Comparison of ENCODE assay signal across 15 cellular contexts in genomic region chr4:13535708-13536361, GRCh38. TPM values are rescaled to one million over a fixed set of nuclear protein-coding genes. Genes with fewer than 3 reads are reported as not detected.
DNase-seq lines count a peak whose midpoint lies in the region; TF ChIP-seq lines count a peak whose summit lies in the region.
"Had no signal": no experiment of that assay in that cellular context is flagged by ENCODE, and none has a peak within 500 bp of the region (broad histone marks: within the 10 kb centered on the region; RNA-seq: fewer than 3 reads in every experiment).

No MANE protein-coding gene starts in this region.

- H3K9ac ChIP-seq in HUES6 (ENCODE audit: low read length), result no peak overlapping the region

- H3K27ac ChIP-seq in HUES6 (ENCODE audit: low read depth, low read length) (no peak overlapping the region), esophagus squamous epithelium (no peak overlapping the region)
- H3K27ac ChIP-seq: SK-N-MC, skin epidermis, thyroid gland had no signal

- TF ChIP-seq CTCF in esophagus squamous epithelium (IDR thresholded peaks at IDR 0.05), result no peak

- WGBS in esophagus squamous epithelium, 2 donors, result 4 to 7% methylated on average over 21 to 32 of the region's 39 CpGs

- H3K4me3 ChIP-seq in HUES6 (ENCODE audit: low read depth, low read length) (peak overlapping the region; percentile 44), esophagus squamous epithelium (no peak overlapping the region)
- H3K4me3 ChIP-seq: SK-N-MC, skin epidermis, thyroid gland had no signal

- no peaks in the 10 kb centered on the region for H3K9me3 ChIP-seq in HUES6 (ENCODE audit: control insufficient read depth, insufficient read depth, low read depth, low read length)
- no peaks in the 10 kb centered on the region for H3K9me3 ChIP-seq in esophagus squamous epithelium
- H3K9me3 ChIP-seq: thyroid gland had no signal

- no peak for TF ChIP-seq POLR2A in esophagus squamous epithelium (IDR thresholded peaks at IDR 0.05)

- DNase-seq in NCI-H1417 (lab: John Stamatoyannopoulos, UW), result peak in 2 of 3 experiments; percentile 4 to 19
- DNase-seq in NCI-H1417 treated with DMSO at 0.1 percent for 48 hours (lab: John Stamatoyannopoulos, UW), result no peak
- peak; percentile 61 for DNase-seq in ecto neural progenitor cell (ENCODE audit: low spot score)
- peak; percentile 75 for DNase-seq in posterior vena cava (ENCODE audit: low spot score)
- DNase-seq in OCI-M2 (lab: John Stamatoyannopoulos, UW; ENCODE audit: unreplicated experiment), result no peak
- DNase-seq in NCI-H1092 treated with DMSO at 0.1 percent for 48 hours (lab: John Stamatoyannopoulos, UW), result no peak
- no peak for DNase-seq in esophagus squamous epithelium (lab: John Stamatoyannopoulos, UW)
- DNase-seq: activated CD4-positive, alpha-beta T cell treated with anti-CD3 and anti-CD28 coated beads for 48 hours; Calu3; thyroid gland had no signal

- H3K27me3 ChIP-seq in HUES6 (ENCODE audit: control insufficient read depth, insufficient read depth, low read length) (peaks cover 100% of the 10 kb centered on the region), esophagus squamous epithelium (peaks cover 26 to 100% (median 80%) of the 10 kb centered on the region in 4 donors)

- H3K4me1 ChIP-seq in HUES6 (ENCODE audit: control insufficient read depth, insufficient read depth, low read length) (peaks cover 66% of the 10 kb centered on the region), esophagus squamous epithelium (peaks cover 8 to 41% (median 14%) of the 10 kb centered on the region in 3 donors)

- intact Hi-C loops in posterior vena cava (cut with DNase I), result no loop called here
- intact Hi-C loops in esophagus squamous epithelium (cut with DNase I), result no loop called here

- no peaks in the 10 kb centered on the region for H3K36me3 ChIP-seq in HUES6 (ENCODE audit: control insufficient read depth, insufficient read depth, low read length)
- H3K36me3 ChIP-seq in esophagus squamous epithelium, result no peaks in the 10 kb centered on the region
- H3K36me3 ChIP-seq: thyroid gland had no signal

RNA-seq across cellular contexts. Expression of gene NKX3-2, which starts 8.5 kb away (rescaled TPM):
- total RNA-seq in posterior vena cava (under 1 TPM in 1 of 2 donors, not detected in 1; 0.19 TPM), esophagus squamous epithelium (under 1 TPM in 2 of 4 donors, not detected in 2; 0.19 to 0.62 TPM)
- total RNA-seq: activated naive CD4-positive, alpha-beta T cell treated with anti-CD3 and anti-CD28 coated beads, Interleukin-2, amount 50 U/mL, for 72 hours; Calu3; kidney epithelial cell had no signal

RNA-seq across cellular contexts. Expression of gene RAB28, which starts 51.7 kb away (rescaled TPM):
- 10 to 100 TPM; 13.9 TPM for total RNA-seq in posterior vena cava
- total RNA-seq in esophagus squamous epithelium, result 10 to 100 TPM in 3 of 4 donors, 1 to 10 TPM in 1; 5.8 to 19.5 (median 14.2) TPM

Comparison
In these comparisons a context has a peak if more than half of its experiments do, and no peak if none do; other contexts are left out.
1. DNase-seq: peak in NCI-H1417 (2 of 3), ecto neural progenitor cell (single experiment) and posterior vena cava (single experiment); none in NCI-H1417 treated with DMSO at 0.1 percent for 48 hours (single experiment), OCI-M2 (single experiment), NCI-H1092 treated with DMSO at 0.1 percent for 48 hours (single experiment) and esophagus squamous epithelium (single experiment).